In genomic region chrX:96546281-96546680, GRCh38 we compare ENCODE assay signal across 7 cellular contexts.
DNase-seq lines count a peak whose midpoint lies in the region; ATAC-seq, FAIRE-seq and TF ChIP-seq lines count a peak whose summit lies in the region.
"Not testable (repeated sequence)": the region's sequence is repeated elsewhere in the genome, so short reads cannot be mapped to it uniquely, and the experiment has no call there.

No MANE protein-coding gene starts in this region.

- H3K79me2 ChIP-seq in OCI-LY7 (ENCODE audit: insufficient read depth, low read depth, low read length); endothelial cell of umbilical vein (ENCODE audit: control insufficient read depth, insufficient read depth, low read length); neural progenitor cell (ENCODE audit: low read depth): not testable (repeated sequence)

- CTCF ChIA-PET in OCI-LY7 (lab: Charles Lee; ENCODE audit: unreplicated experiment); activated CD4-positive, alpha-beta T cell treated with anti-CD3 and anti-CD28 coated beads for 36 hours (lab: Charles Lee); endothelial cell of umbilical vein (lab: Charles Lee): not testable (repeated sequence)

- dilution Hi-C loops in endothelial cell of umbilical vein (cut with MboI; ENCODE audit: extremely low pct_ligation_motif_present, low sequenced_read_pairs), result not testable (repeated sequence)

- POLR2A ChIA-PET in OCI-LY7 (lab: Charles Lee); activated CD4-positive, alpha-beta T cell treated with anti-CD3 and anti-CD28 coated beads for 36 hours (lab: Charles Lee); endothelial cell of umbilical vein (lab: Charles Lee): not testable (repeated sequence)

- not testable (repeated sequence) for H3K27ac ChIP-seq in OCI-LY7 (ENCODE audit: low read depth, low read length, poor library complexity, severe bottlenecking); endothelial cell of umbilical vein (ENCODE audit: insufficient read depth, low read depth, low read length); left ventricle myocardium inferior (replicated peaks); neural progenitor cell

- not testable (repeated sequence) for TF ChIP-seq POLR2A in endothelial cell of umbilical vein (IDR thresholded peaks at IDR 0.05; ENCODE audit: low read depth, low read length)

- H3K9me3 Mint-ChIP-seq in activated CD4-positive, alpha-beta T cell treated with anti-CD3 and anti-CD28 coated beads for 36 hours (ENCODE audit: low read depth); neural progenitor cell: not testable (repeated sequence)

- not testable (repeated sequence) for H3K9me3 ChIP-seq in OCI-LY7 (ENCODE audit: low read length); endothelial cell of umbilical vein (replicated peaks; ENCODE audit: control insufficient read depth, insufficient read depth, low read length); left ventricle myocardium inferior (replicated peaks); neural progenitor cell (ENCODE audit: low read depth)

- intact Hi-C loops in OCI-LY7 (cut with micrococcal nuclease; ENCODE audit: unreplicated experiment); activated CD4-positive, alpha-beta T cell treated with anti-CD3 and anti-CD28 coated beads for 36 hours (cut with DNase I, micrococcal nuclease); endothelial cell of umbilical vein (cut with micrococcal nuclease); left ventricle myocardium inferior (cut with micrococcal nuclease): not testable (repeated sequence)

- not testable (repeated sequence) for ATAC-seq in activated CD4-positive, alpha-beta T cell treated with anti-CD3 and anti-CD28 coated beads for 36 hours

- not testable (repeated sequence) for H3K36me3 Mint-ChIP-seq in activated CD4-positive, alpha-beta T cell treated with anti-CD3 and anti-CD28 coated beads for 36 hours (ENCODE audit: low read depth); neural progenitor cell

- not testable (repeated sequence) for DNase-seq in LNCaP clone FGC (ENCODE audit: low read depth); endothelial cell of umbilical vein (ENCODE audit: low read depth, low spot score); left ventricle myocardium inferior
- peak; percentile 0 for DNase-seq in OCI-LY7 (ENCODE audit: low spot score)
- peak; percentile 4 for DNase-seq in activated CD4-positive, alpha-beta T cell treated with anti-CD3 and anti-CD28 coated beads for 36 hours
- peak; percentile 3 for DNase-seq in neural progenitor cell (ENCODE audit: low spot score)

- not testable (repeated sequence) for H3K4me3 ChIP-seq in GM12875 (ENCODE audit: low read depth, low read length); LNCaP clone FGC (ENCODE audit: low read depth, low read length); OCI-LY7 (ENCODE audit: low read depth, low read length, poor library complexity, severe bottlenecking); endothelial cell of umbilical vein (replicated peaks in 1 of 3; ENCODE audit: insufficient read depth in 1 of 3, low read depth in 1 of 3, low read length in 3 of 3); left ventricle myocardium inferior; neural progenitor cell

- peak; percentile 38 for FAIRE-seq in endothelial cell of umbilical vein (lab: Jason Lieb, UNC)

- not testable (repeated sequence) for H4K20me1 ChIP-seq in OCI-LY7 (ENCODE audit: insufficient read depth, low read length); endothelial cell of umbilical vein (replicated peaks; ENCODE audit: control insufficient read depth, extremely low read depth, insufficient read depth, low read length); neural progenitor cell (ENCODE audit: low read depth)

- BruUV-seq in OCI-LY7 (replicated peaks; lab: Mats Ljungman, UMichigan); endothelial cell of umbilical vein (replicated peaks; lab: Mats Ljungman, UMichigan): not testable (repeated sequence)

- H3K9me2 ChIP-seq in OCI-LY7 (ENCODE audit: insufficient read depth, low read length), result not testable (repeated sequence)

- not testable (repeated sequence) for H2AFZ ChIP-seq in OCI-LY7 (ENCODE audit: low read length); endothelial cell of umbilical vein (ENCODE audit: low read depth, low read length); neural progenitor cell (replicated peaks)

- not testable (repeated sequence) for H3K4me1 ChIP-seq in OCI-LY7 (ENCODE audit: insufficient read depth, low read length, poor library complexity, severe bottlenecking); endothelial cell of umbilical vein (ENCODE audit: control insufficient read depth, extremely low read depth, insufficient read depth, low read length); left ventricle myocardium inferior; neural progenitor cell

- not testable (repeated sequence) for H3K4me3 Mint-ChIP-seq in activated CD4-positive, alpha-beta T cell treated with anti-CD3 and anti-CD28 coated beads for 36 hours; neural progenitor cell

- 0 out of 2 replicates have a peak, but pooled peaks have one; percentile 11 for TF ChIP-seq CTCF in GM12875 (IDR thresholded peaks at IDR 0.05; ENCODE audit: borderline replicate concordance, insufficient read depth, low read depth, low read length)
- TF ChIP-seq CTCF in LNCaP clone FGC (IDR thresholded peaks at IDR 0.05; ENCODE audit: control insufficient read depth, extremely low read depth, insufficient read depth), result peak; percentile 12; the same call in 1 of the 2 replicates
- 0 out of 2 replicates have a peak, but pooled peaks have one; percentile 35 for TF ChIP-seq CTCF in OCI-LY7 (conservative IDR thresholded peaks at IDR 0.05; ENCODE audit: low read length)
- TF ChIP-seq CTCF in endothelial cell of umbilical vein (IDR thresholded peaks at IDR 0.05; ENCODE audit: extremely low read depth in 1 of 2, insufficient read depth in 1 of 2, low read depth in 1 of 2, low read length in 2 of 2), result not testable (repeated sequence)
- peak; percentile 17 for TF ChIP-seq CTCF in left ventricle myocardium inferior (IDR thresholded peaks at IDR 0.05; ENCODE audit: borderline replicate concordance)
- TF ChIP-seq CTCF in neural progenitor cell (IDR thresholded peaks at IDR 0.05), result peak; percentile 50

- not testable (repeated sequence) for H3K4me2 ChIP-seq in OCI-LY7 (ENCODE audit: low read length); endothelial cell of umbilical vein (ENCODE audit: insufficient read depth, low read length); neural progenitor cell

- H3K27ac Mint-ChIP-seq in activated CD4-positive, alpha-beta T cell treated with anti-CD3 and anti-CD28 coated beads for 36 hours; neural progenitor cell: not testable (repeated sequence)

- not testable (repeated sequence) for H3K27me3 ChIP-seq in endothelial cell of umbilical vein (ENCODE audit: control insufficient read depth in 2 of 2, insufficient read depth in 2 of 2, low read length in 2 of 2); left ventricle myocardium inferior (ENCODE audit: low read depth); neural progenitor cell

- H3K4me1 Mint-ChIP-seq in activated CD4-positive, alpha-beta T cell treated with anti-CD3 and anti-CD28 coated beads for 36 hours; neural progenitor cell: not testable (repeated sequence)

- H3K9ac ChIP-seq in endothelial cell of umbilical vein (replicated peaks; ENCODE audit: extremely low read depth, insufficient read depth, low read length); neural progenitor cell: not testable (repeated sequence)

- H3K27me3 Mint-ChIP-seq in activated CD4-positive, alpha-beta T cell treated with anti-CD3 and anti-CD28 coated beads for 36 hours; neural progenitor cell (ENCODE audit: insufficient read depth, low read depth): not testable (repeated sequence)

- not testable (repeated sequence) for H3F3A ChIP-seq in neural progenitor cell (ENCODE audit: low read depth)

- H3K9me1 ChIP-seq in endothelial cell of umbilical vein (replicated peaks; ENCODE audit: control insufficient read depth, extremely low read depth, insufficient read depth, low read length), result not testable (repeated sequence)

- H3K36me3 ChIP-seq in OCI-LY7 (ENCODE audit: insufficient read depth, low read length); endothelial cell of umbilical vein (ENCODE audit: control insufficient read depth in 2 of 2, extremely low read depth in 1 of 2, insufficient read depth in 2 of 2, low read length in 2 of 2); left ventricle myocardium inferior; neural progenitor cell: not testable (repeated sequence)
